In genomic region chr10:89875557-89875956, GRCh38 we compare ENCODE assay signal across 34 cellular contexts.
"Had no signal": no experiment of that assay in that cellular context is flagged by ENCODE, and none has a peak within 500 bp of the region (broad histone marks: within the 10 kb centered on the region; RNA-seq: fewer than 3 reads in every experiment).

No MANE protein-coding gene starts in this region.

- H3K36me3 ChIP-seq: adrenal gland, ascending aorta, cardiac muscle cell had no signal

- FAIRE-seq: bronchial epithelial cell, colon, TTC549 had no signal

- H3K27me3 ChIP-seq: adrenal gland, ascending aorta, cardiac muscle cell had no signal

- ATAC-seq: activated CD4-positive, alpha-beta T cell treated with anti-CD3 and anti-CD28 coated beads for 36 hours; activated CD4-positive, CD25-positive, alpha-beta regulatory T cell treated with anti-CD3 and anti-CD28 coated beads, Interleukin-2, amount 50 U/mL, for 24 hours; activated CD8-positive, alpha-beta T cell treated with anti-CD3 and anti-CD28 coated beads for 36 hours; activated naive CD4-positive, alpha-beta T cell treated with anti-CD3 and anti-CD28 coated beads, Interleukin-2, amount 50 U/mL, for 72 hours; activated T-cell treated with anti-CD3 and anti-CD28 coated beads, Interleukin-2, amount 50 U/mL, for 4 hours; activated T-cell treated with anti-CD3 and anti-CD28 coated beads, Interleukin-2, amount 50 U/mL, for 72 hours; activated T-helper 17 cell treated with anti-CD3 and anti-CD28 coated beads, Interleukin-2, amount 50 U/mL, for 72 hours had no signal

- DNase-seq: activated CD4-positive, alpha-beta T cell treated with anti-CD3 and anti-CD28 coated beads for 1 hour; activated CD4-positive, alpha-beta T cell treated with anti-CD3 and anti-CD28 coated beads for 36 hours; activated CD4-positive, alpha-beta T cell treated with anti-CD3 and anti-CD28 coated beads for 48 hours; activated CD4-positive, alpha-beta T cell treated with anti-CD3 and anti-CD28 coated beads, Interleukin-2, amount 10 ng/mL, durations not matched to agents 7 days and 5 days; activated CD4-positive, alpha-beta T cell treated with anti-CD3 and anti-CD28 coated beads, Interleukin-2, amount 50 U/mL, for 48 hours; activated CD4-positive, CD25-positive, alpha-beta regulatory T cell; activated CD8-positive, alpha-beta memory T cell treated with anti-CD3 and anti-CD28 coated beads, Interleukin-2, amount 50 U/mL, for 4 hours; activated CD8-positive, alpha-beta T cell treated with anti-CD3 and anti-CD28 coated beads for 36 hours; activated effector memory CD4-positive, alpha-beta T cell treated with anti-CD3 and anti-CD28 coated beads, Interleukin-2, amount 50 U/mL, for 16 hours; activated gamma-delta T cell treated with Interleukin-2 at 50 U/mL for 16 hours; activated naive CD4-positive, alpha-beta T cell; activated naive CD4-positive, alpha-beta T cell treated with anti-CD3 and anti-CD28 coated beads for 36 hours; activated naive CD4-positive, alpha-beta T cell treated with anti-CD3 and anti-CD28 coated beads, Interleukin-2, amount 50 U/mL, for 16 hours; activated naive CD8-positive, alpha-beta T cell treated with anti-CD3 and anti-CD28 coated beads for 36 hours; activated T-cell treated with anti-CD3 and anti-CD28 coated beads for 4 hours; activated T-cell treated with anti-CD3 and anti-CD28 coated beads, Interleukin-2, amount 50 U/mL, for 1 hour; activated T-cell treated with anti-CD3 and anti-CD28 coated beads, Interleukin-2, amount 50 U/mL, for 4 hours; activated T-cell treated with anti-CD3 and anti-CD28 coated beads, Interleukin-2, amount 50 U/mL, for 72 hours; adrenal gland; amygdala; anterior cingulate cortex; caudate nucleus; T-helper 1 cell; T-helper 2 cell; T-helper 9 cell had no signal

- H3K27ac ChIP-seq: adrenal gland, ascending aorta, cardiac muscle cell, VCaP had no signal

- H3K4me1 ChIP-seq: adrenal gland, ascending aorta had no signal

- H3K4me3 ChIP-seq: adrenal gland, ascending aorta, cardiac muscle cell had no signal

- H3K9me3 ChIP-seq: adrenal gland, ascending aorta had no signal
